In genomic region chr6:41939848-41940758, GRCh38 we compare ENCODE assay signal across 8 cellular contexts. TPM values are rescaled to one million over a fixed set of nuclear protein-coding genes. Genes with fewer than 3 reads are reported as not detected.
DNase-seq lines count a peak whose midpoint lies in the region; ATAC-seq and TF ChIP-seq lines count a peak whose summit lies in the region.

No MANE protein-coding gene starts in this region.

- ATAC-seq in T-cell (replicated peaks in 1 of 4) = peak in 1 of 4 experiments; percentile 26
- peak in 1 of 2 donors; percentile 17 for ATAC-seq in upper lobe of left lung (ENCODE audit: low FRiP score in 2 of 2)

- CTCF ChIA-PET in T-cell (lab: Charles Lee) = interaction anchor here (0.5 to 3.7 kb wide), 7 partner anchors 10 to 104 kb away, joined by 3 to 26 read pairs (median 4); partner anchors contain the start of genes BYSL (in 1 of the 2) and MED20 (in 1 of the 2)

- peaks cover 8 to 23% (median 14%) of the 10 kb centered on the region in 4 donors for H3K36me3 ChIP-seq in upper lobe of left lung

- H3K27ac ChIP-seq in dorsolateral prefrontal cortex = peak overlapping the region in 55 of 59 donors; percentile 32 to 94 (median 84)
- peak overlapping the region; percentile 85 to 93 (median 88) for H3K27ac ChIP-seq in upper lobe of left lung

- intact Hi-C loops in dorsolateral prefrontal cortex (cut with DNase I) = loop anchor here (2.0 to 5.0 kb wide), 7 partner anchors 19 to 607 kb away; partner anchors contain the start of genes BYSL (in 2 of the 2), MED20 (in 2 of the 2), TOMM6 (in 2 of the 2) and TFEB (in 1 of the 2)

- TF ChIP-seq CTCF in HFFc6 (IDR thresholded peaks at IDR 0.05) (no peak), dorsolateral prefrontal cortex (IDR thresholded peaks at IDR 0.05 in 54 of 56, conservative IDR thresholded peaks at IDR 0.05 in 2 of 56; ENCODE audit: low read depth in 1 of 56, partially characterized antibody in 56 of 56) (no peak), upper lobe of left lung (IDR thresholded peaks at IDR 0.05) (no peak)

- H3K4me3 Mint-ChIP-seq in HFFc6 (peak overlapping the region; percentile 94), T-cell (peak overlapping the region; percentile 81 to 93 (median 87))

- peaks cover 60 to 87% (median 77%) of the 10 kb centered on the region in 4 donors for H3K4me1 ChIP-seq in upper lobe of left lung

- H3K9me3 Mint-ChIP-seq in HFFc6 = no peaks in the 10 kb centered on the region
- no peaks in the 10 kb centered on the region for H3K9me3 Mint-ChIP-seq in T-cell

- H3K9me3 ChIP-seq in upper lobe of left lung = no peaks in the 10 kb centered on the region

- no peak for TF ChIP-seq POLR2A in upper lobe of left lung (IDR thresholded peaks at IDR 0.05)

- H3K27me3 Mint-ChIP-seq in HFFc6 (ENCODE audit: insufficient read depth) (no peaks in the 10 kb centered on the region; the same call in 1 of the 2 replicates), T-cell (no peaks in the 10 kb centered on the region)

- H3K36me3 Mint-ChIP-seq in HFFc6 (ENCODE audit: low read depth) (peaks cover 5% of the 10 kb centered on the region), T-cell (peaks cover 10% of the 10 kb centered on the region)

- H3K27ac Mint-ChIP-seq in HFFc6 = peak overlapping the region; percentile 77
- peak overlapping the region; percentile 89 to 92 for H3K27ac Mint-ChIP-seq in T-cell

- POLR2A ChIA-PET in T-cell (lab: Charles Lee) = interaction anchor here in 1 of 2 donors (0.5 kb wide), 1 partner anchor 1444 kb away, joined by 3 read pairs; no protein-coding TSS in a partner anchor

- WGBS in upper lobe of left lung, 2 donors = 11 to 12% methylated on average over 14 to 27 of the region's 27 CpGs

- no peak for TF ChIP-seq EP300 in upper lobe of left lung (IDR thresholded peaks at IDR 0.05)

- H3K27me3 ChIP-seq in dorsolateral prefrontal cortex (no peaks in the 10 kb centered on the region), upper lobe of left lung (no peaks in the 10 kb centered on the region)

- H3K4me1 Mint-ChIP-seq in HFFc6 (ENCODE audit: low read depth) = peaks cover 52% of the 10 kb centered on the region
- H3K4me1 Mint-ChIP-seq in T-cell = peaks cover 68 to 79% (median 75%) of the 10 kb centered on the region in 3 donors

- peak; percentile 37 for DNase-seq in HFFc6
- DNase-seq in T-cell = peak in 2 of 34 experiments; percentile 32 to 38
- peak in 1 of 10 donors; percentile 17 for DNase-seq in dorsolateral prefrontal cortex
- peak; percentile 21 for DNase-seq in mucosa of gallbladder (ENCODE audit: low spot score)
- peak in 1 of 2 donors; percentile 38 for DNase-seq in upper lobe of left lung
- DNase-seq in KG1 (lab: John Stamatoyannopoulos, UW) = no peak
- no peak for DNase-seq in OCI-M2 (lab: John Stamatoyannopoulos, UW; ENCODE audit: unreplicated experiment)
- DNase-seq in SHP77 (lab: John Stamatoyannopoulos, UW) = no peak

- peak overlapping the region; percentile 66 to 97 (median 88) for H3K4me3 ChIP-seq in dorsolateral prefrontal cortex
- peak overlapping the region; percentile 60 to 94 (median 91) for H3K4me3 ChIP-seq in upper lobe of left lung

RNA-seq across cellular contexts. Expression of gene CCND3, which starts 1.5 kb away (rescaled TPM):
- total RNA-seq in HFFc6 (2021; fragmentation: NEBNext Ultra II Directional; extraction: Animal tissue kit (Norgen Biotek cat#: 25700)) = 10 to 100 TPM; 72.4 to 92.5 (median 82.7) TPM
- total RNA-seq in T-cell = 100 to 1,000 TPM; 265 to 532 (median 284) TPM
- 100 to 1,000 TPM in 21 of 120 experiments, 10 to 100 TPM in 99; 55.7 to 135 (median 83.5) TPM for total RNA-seq in dorsolateral prefrontal cortex
- total RNA-seq in mucosa of gallbladder = 103 TPM
- total RNA-seq in upper lobe of left lung = 100 to 1,000 TPM; 138 to 305 (median 211) TPM

RNA-seq across cellular contexts. Expression of gene BYSL, which starts 18.8 kb away (rescaled TPM):
- 10 to 100 TPM; 32.3 to 44.3 (median 33.5) TPM for total RNA-seq in HFFc6 (2021; fragmentation: NEBNext Ultra II Directional; extraction: Animal tissue kit (Norgen Biotek cat#: 25700))
- total RNA-seq in T-cell = 10 to 100 TPM in 3 of 5 donors, 1 to 10 TPM in 2; 3.5 to 20.5 (median 15.0) TPM
- 10 to 100 TPM in 69 of 120 experiments, 1 to 10 TPM in 51; 6.6 to 16.7 (median 10.7) TPM for total RNA-seq in dorsolateral prefrontal cortex
- total RNA-seq in mucosa of gallbladder = 9.6 TPM
- 10 to 100 TPM in 3 of 6 donors, 1 to 10 TPM in 3; 5.6 to 20.9 (median 12.5) TPM for total RNA-seq in upper lobe of left lung

RNA-seq across cellular contexts. Expression of gene MED20, which starts 19.2 kb away (rescaled TPM):
- 10 to 100 TPM; 22.8 to 28.4 (median 26.0) TPM for total RNA-seq in HFFc6 (2021; fragmentation: NEBNext Ultra II Directional; extraction: Animal tissue kit (Norgen Biotek cat#: 25700))
- total RNA-seq in T-cell (10 to 100 TPM in 3 of 5 donors, 1 to 10 TPM in 2; 5.4 to 12.1 (median 11.1) TPM), dorsolateral prefrontal cortex (10 to 100 TPM in 118 of 120 experiments, 1 to 10 TPM in 2; 7.2 to 21.0 (median 14.8) TPM), mucosa of gallbladder (26.7 TPM), upper lobe of left lung (10 to 100 TPM in 5 of 6 donors, 1 to 10 TPM in 1; 6.4 to 19.9 (median 15.3) TPM)

RNA-seq across cellular contexts. Expression of gene USP49, which starts 44.9 kb away (rescaled TPM):
- total RNA-seq in HFFc6 (2021; fragmentation: NEBNext Ultra II Directional; extraction: Animal tissue kit (Norgen Biotek cat#: 25700)) = 1 to 10 TPM; 1.7 to 2.3 (median 2.0) TPM
- total RNA-seq in T-cell (1 to 10 TPM; 2.5 to 5.2 (median 3.3) TPM), dorsolateral prefrontal cortex (10 to 100 TPM in 92 of 120 experiments, 1 to 10 TPM in 28; 7.2 to 16.4 (median 11.2) TPM), mucosa of gallbladder (3.3 TPM), upper lobe of left lung (10 to 100 TPM in 2 of 6 donors, 1 to 10 TPM in 4; 2.7 to 16.8 (median 4.3) TPM)

Comparison
In these comparisons a context has a peak if more than half of its experiments do, and no peak if none do; other contexts are left out.
1. DNase-seq: peak in HFFc6 (single experiment) and mucosa of gallbladder (single experiment); none in KG1 (single experiment), OCI-M2 (single experiment) and SHP77 (0 of 2).